In the genomic region with DNA sequence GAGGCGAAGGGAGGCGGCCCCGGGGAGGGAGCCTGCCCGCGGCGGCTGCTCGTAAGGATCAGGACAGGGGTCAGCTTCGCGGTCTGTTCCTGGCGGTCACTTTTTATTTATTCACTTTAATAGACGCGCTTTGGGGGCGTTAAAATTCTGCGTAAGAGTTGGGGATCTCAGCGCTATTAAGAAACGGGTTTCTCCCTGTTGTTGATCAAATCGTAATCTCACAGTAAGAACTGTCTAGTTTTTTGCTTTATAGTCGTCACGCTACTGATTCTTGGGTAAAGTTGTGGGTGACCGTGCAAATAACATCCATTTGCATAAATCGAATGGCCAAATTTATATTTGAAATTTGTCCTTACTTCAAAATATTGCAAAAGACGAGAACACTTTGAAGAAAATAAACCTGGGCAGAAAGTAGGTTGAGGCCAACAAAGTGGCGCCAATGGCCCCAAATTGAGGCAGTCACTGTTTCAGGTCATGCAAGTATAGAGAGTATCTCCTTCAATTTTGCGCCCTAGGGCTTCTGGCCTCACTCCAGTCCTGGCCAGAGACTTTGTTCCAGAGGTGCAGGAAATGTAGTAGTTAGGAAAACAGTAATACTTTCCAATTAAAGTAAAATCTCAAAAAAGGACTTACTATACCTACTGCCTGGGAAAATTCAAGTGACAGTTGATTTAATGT, we compare ENCODE assay signal across 8 cellular contexts. TPM values are rescaled to one million over a fixed set of nuclear protein-coding genes. Genes with fewer than 3 reads are reported as not detected.
DNase-seq lines count a peak whose midpoint lies in the region; FAIRE-seq and TF ChIP-seq lines count a peak whose summit lies in the region.

No MANE protein-coding gene starts in this region.

- no peak for FAIRE-seq in H1 (lab: Jason Lieb, UNC)

- H3K27ac ChIP-seq in H1 (ENCODE audit: low read depth, low read length): peak overlapping the region; percentile 78; the same call in 1 of the 2 replicates

- H3K4me3 ChIP-seq in H1 (ENCODE audit: extremely low read depth in 1 of 4, insufficient read depth in 2 of 4, low read depth in 3 of 4, low read length in 4 of 4) (peak overlapping the region; percentile 83 to 92 (median 87)), mucosa of stomach (ENCODE audit: low read length) (peak overlapping the region; percentile 72)

- no peak for TF ChIP-seq CTCF in H1 (IDR thresholded peaks at IDR 0.05; ENCODE audit: control extremely low read depth in 1 of 3, insufficient read depth in 1 of 3, low read depth in 1 of 3, low read length in 3 of 3)

- H2BK15ac ChIP-seq in H1 (ENCODE audit: low read length): no peak overlapping the region

- TF ChIP-seq EP300 in H1 (IDR thresholded peaks at IDR 0.05; ENCODE audit: borderline replicate concordance in 1 of 2, low read depth in 2 of 2, low read length in 2 of 2): no peak

- H3K4me1 Mint-ChIP-seq in T-helper 2 cell treated with Interferon-gamma antibody and Interleukin-4, amounts not matched to agents 5 μg/mL and 100 μg/mL, for 36 hours (ENCODE audit: low read depth): peaks cover 29% of the 10 kb centered on the region

- H3K9me3 Mint-ChIP-seq in T-helper 2 cell treated with Interferon-gamma antibody and Interleukin-4, amounts not matched to agents 5 μg/mL and 100 μg/mL, for 36 hours: no peaks in the 10 kb centered on the region

- peaks cover 3% of the 10 kb centered on the region for H3K27me3 Mint-ChIP-seq in T-helper 2 cell treated with Interferon-gamma antibody and Interleukin-4, amounts not matched to agents 5 μg/mL and 100 μg/mL, for 36 hours (ENCODE audit: low read depth)

- CTCF ChIA-PET in H1 (lab: Charles Lee; ENCODE audit: partially characterized antibody): interaction anchor here (1.9 to 2.0 kb wide), 2 partner anchors 11 to 47 kb away, joined by 5 to 11 read pairs; no protein-coding TSS in a partner anchor

- peak overlapping the region; percentile 91 for H3K4me3 Mint-ChIP-seq in T-helper 2 cell treated with Interferon-gamma antibody and Interleukin-4, amounts not matched to agents 5 μg/mL and 100 μg/mL, for 36 hours

- no peak overlapping the region for H3K23ac ChIP-seq in H1 (ENCODE audit: insufficient read length)

- H3K14ac ChIP-seq in H1 (ENCODE audit: insufficient read length): no peak overlapping the region

- H3K79me2 ChIP-seq in H1 (ENCODE audit: control insufficient read depth in 1 of 2, insufficient read depth in 2 of 2, low read length in 2 of 2): peaks cover 6 to 62% of the 10 kb centered on the region in 2 experiments

- H2BK120ac ChIP-seq in H1 (replicated peaks; ENCODE audit: low read depth, low read length): no peak overlapping the region

- H3K9ac ChIP-seq in H1 (replicated peaks in 1 of 4; ENCODE audit: extremely low read depth in 1 of 4, low read depth in 3 of 4, low read length in 3 of 4): peak overlapping the region; percentile 69 to 81 (median 74)
- H3K9ac ChIP-seq in mucosa of stomach (ENCODE audit: low read length): peak overlapping the region; percentile 86

- peaks cover 0 to 3% of the 10 kb centered on the region in 2 experiments; a peak in 1 of 4 replicates for H3K9me3 ChIP-seq in H1 (ENCODE audit: insufficient read depth in 2 of 2, low read depth in 1 of 2, low read length in 1 of 2)
- no peaks in the 10 kb centered on the region for H3K9me3 ChIP-seq in mucosa of stomach (ENCODE audit: control insufficient read depth, low read length)

- no peak overlapping the region for H3K18ac ChIP-seq in H1 (ENCODE audit: extremely low read depth, low read length)

- H2AFZ ChIP-seq in H1 (ENCODE audit: low read length): no peak overlapping the region

- no peak overlapping the region for H4K5ac ChIP-seq in H1 (ENCODE audit: insufficient read length, low read depth, low read length)

- no peaks in the 10 kb centered on the region for H3K79me1 ChIP-seq in H1 (ENCODE audit: low read depth, low read length)

- no peak overlapping the region for H4K91ac ChIP-seq in H1 (replicated peaks; ENCODE audit: insufficient read length, low read length)

- no peaks in the 10 kb centered on the region; the same call in 1 of the 2 replicates for H3K23me2 ChIP-seq in H1 (ENCODE audit: low read depth, low read length)

- peaks cover 0 to 10% (median 4%) of the 10 kb centered on the region in 4 experiments; a peak in 4 of 8 replicates for H3K36me3 ChIP-seq in H1 (ENCODE audit: control insufficient read depth in 2 of 4, insufficient read depth in 4 of 4, low read length in 3 of 4)
- no peaks in the 10 kb centered on the region for H3K36me3 ChIP-seq in mucosa of stomach (ENCODE audit: control insufficient read depth, insufficient read depth, low read length)

- H3K56ac ChIP-seq in H1 (replicated peaks; ENCODE audit: insufficient read length, low read depth, low read length): no peak overlapping the region

- 0 out of 2 replicates have a peak overlapping the region, but pooled peaks have one; percentile 8 for H2BK5ac ChIP-seq in H1 (ENCODE audit: low read depth, low read length)

- WGBS in H1 (ENCODE audit: extremely low coverage in 1 of 2, insufficient coverage in 1 of 2, insufficient read length in 1 of 2, insufficient replicate concordance in 2 of 2, low coverage in 1 of 2, low lambda C conversion rate in 2 of 2, missing lambda C conversion rate in 1 of 2), 2 experiments: 1% methylated on average over 24 of the region's 24 CpGs; no CpG with 5 or more reads in 1 of the 2 experiments

- POLR2A ChIA-PET in H1 (lab: Charles Lee; ENCODE audit: partially characterized antibody): interaction anchor here (0.7 to 3.4 kb wide), 9 partner anchors 9 to 63 kb away, joined by 3 to 18 read pairs (median 5); no protein-coding TSS in a partner anchor

- H3K27me3 ChIP-seq in H1 (replicated peaks in 1 of 4; ENCODE audit: control insufficient read depth in 3 of 4, extremely low read depth in 1 of 4, insufficient read depth in 3 of 4, low read length in 3 of 4) (no peaks in the 10 kb centered on the region), mucosa of stomach (ENCODE audit: control insufficient read depth, insufficient read depth, low read length) (no peaks in the 10 kb centered on the region)

- H3K36me3 Mint-ChIP-seq in T-helper 2 cell treated with Interferon-gamma antibody and Interleukin-4, amounts not matched to agents 5 μg/mL and 100 μg/mL, for 36 hours (ENCODE audit: low read depth): peaks cover 11% of the 10 kb centered on the region

- H3K4ac ChIP-seq in H1 (replicated peaks; ENCODE audit: insufficient read length, low read depth, low read length): no peak overlapping the region

- no peak for TF ChIP-seq POLR2A in H1 (IDR thresholded peaks at IDR 0.05; ENCODE audit: control extremely low read depth in 1 of 2, low read depth in 2 of 2, low read length in 2 of 2)

- H3K4me2 ChIP-seq in H1 (ENCODE audit: insufficient read depth in 1 of 2, low read depth in 2 of 2, low read length in 2 of 2): peak overlapping the region; percentile 70

- no peak overlapping the region for H2AK5ac ChIP-seq in H1 (ENCODE audit: low read depth, low read length)

- H4K20me1 ChIP-seq in H1 (replicated peaks in 1 of 2; ENCODE audit: control insufficient read depth in 1 of 2, insufficient read depth in 2 of 2, low read length in 2 of 2): peaks cover 0 to 3% of the 10 kb centered on the region in 2 experiments

- no peak overlapping the region for H2BK12ac ChIP-seq in H1 (ENCODE audit: low read depth, low read length)

- no peak overlapping the region for H2BK20ac ChIP-seq in H1 (ENCODE audit: low read length)

- DNase-seq in T-helper 2 cell treated with Interferon-gamma antibody and Interleukin-4, amounts not matched to agents 5 μg/mL and 100 μg/mL, for 36 hours (ENCODE audit: low spot score): no peak
- no peak for DNase-seq in T-helper 2 cell
- DNase-seq in RPMI7951 (ENCODE audit: low read depth): peak; percentile 74
- no peak for DNase-seq in H1 (ENCODE audit: low read depth in 1 of 2, low spot score in 2 of 2)
- no peak for DNase-seq in dedifferentiated amniotic fluid mesenchymal stem cell (ENCODE audit: extremely low spot score)
- DNase-seq in COR-L47 (lab: John Stamatoyannopoulos, UW): no peak
- DNase-seq in activated CD4-positive, CD25-positive, alpha-beta regulatory T cell (lab: John Stamatoyannopoulos, UW): no peak

- peak overlapping the region; percentile 92 for H3K27ac Mint-ChIP-seq in T-helper 2 cell treated with Interferon-gamma antibody and Interleukin-4, amounts not matched to agents 5 μg/mL and 100 μg/mL, for 36 hours

- TF ChIP-seq RAD21 in H1 (IDR thresholded peaks at IDR 0.05 in 1 of 2, conservative IDR thresholded peaks at IDR 0.05 in 1 of 2; ENCODE audit: low read depth in 2 of 2, low read length in 2 of 2): no peak

- H4K8ac ChIP-seq in H1 (ENCODE audit: extremely low read depth, insufficient read depth, low read length): no peak overlapping the region

- H3K4me1 ChIP-seq in H1 (replicated peaks in 1 of 4; ENCODE audit: control insufficient read depth in 3 of 4, insufficient read depth in 4 of 4, low read length in 3 of 4): peaks cover 0 to 3% (median 0%) of the 10 kb centered on the region in 4 experiments; a peak in 1 of 7 replicates
- H3K4me1 ChIP-seq in mucosa of stomach (ENCODE audit: control insufficient read depth, insufficient read depth, low read length): no peaks in the 10 kb centered on the region

TF ChIP-seq in H1, 55 proteins besides CTCF, POLR2A, EP300 and RAD21 (continues in another document):
- TF ChIP-seq KDM5A (IDR thresholded peaks at IDR 0.05; ENCODE audit: low read length) (peak; percentile 5; the same call in 1 of the 2 replicates), SUZ12 (IDR thresholded peaks at IDR 0.05; ENCODE audit: low read length) (no peak)

RNA-seq across cellular contexts. Expression of a gene that starts 1.0 kb away (rescaled TPM):
- total RNA-seq in RPMI7951 (2014; rRNA removed; shearing (Covaris generic)): 36.6 and 39.8 TPM in 2 replicates
- total RNA-seq in H1 (2021; fragmentation: NEBNext Ultra II Directional; extraction: Animal tissue kit (Norgen Biotek cat#: 25700)): 21.9 and 24.0 TPM in 2 replicates
- polyA plus RNA-seq in H1 (2011; rRNA removed): 4.5 and 7.3 TPM in 2 replicates
- 11.8 TPM for polyA plus RNA-seq in H1 (2011; cell fraction: cytosol; rRNA removed)
- 4.8 TPM for polyA plus RNA-seq in H1 (2011; cell fraction: nucleus; rRNA removed)
- 17.6 to 28.7 TPM (median 19.8 TPM) in 4 replicates for polyA plus RNA-seq in H1 (2012, experiment 1 of 2)
- polyA plus RNA-seq in H1 (2012, experiment 2 of 2): 3.6 TPM
- polyA plus RNA-seq in H1 (2013, experiment 1 of 2): 14.4 TPM
- 13.2 TPM for polyA plus RNA-seq in H1 (2013, experiment 2 of 2)
- polyA minus RNA-seq in H1 (2011; rRNA and poly(A)+ RNA removed): 16.9 and 21.0 TPM in 2 replicates
- polyA minus RNA-seq in H1 (2011; cell fraction: cytosol; rRNA and poly(A)+ RNA removed): 10.2 TPM
- polyA minus RNA-seq in H1 (2011; cell fraction: nucleus; rRNA and poly(A)+ RNA removed): 39.7 TPM

RNA-seq across cellular contexts. Expression of a gene that starts 40.9 kb away (rescaled TPM):
- not detected in 2 replicates for total RNA-seq in RPMI7951 (2014; rRNA removed; shearing (Covaris generic))
- total RNA-seq in H1 (2021; fragmentation: NEBNext Ultra II Directional; extraction: Animal tissue kit (Norgen Biotek cat#: 25700)): 0.09 TPM in 1 of 2 replicates, not detected in the other
- 0.03 and 0.06 TPM in 2 replicates for polyA plus RNA-seq in H1 (2011; rRNA removed)
- polyA plus RNA-seq in H1 (2011; cell fraction: cytosol; rRNA removed): 0.09 TPM
- polyA plus RNA-seq in H1 (2011; cell fraction: nucleus; rRNA removed): 0.06 TPM
- 0.11 to 0.39 TPM (median 0.13 TPM) in 4 replicates for polyA plus RNA-seq in H1 (2012, experiment 1 of 2)
- polyA plus RNA-seq in H1 (2012, experiment 2 of 2): not detected
- polyA plus RNA-seq in H1 (2013, experiment 1 of 2): 0.36 TPM
- 0.37 TPM for polyA plus RNA-seq in H1 (2013, experiment 2 of 2)
- 0.13 and 0.22 TPM in 2 replicates for polyA minus RNA-seq in H1 (2011; rRNA and poly(A)+ RNA removed)
- not detected for polyA minus RNA-seq in H1 (2011; cell fraction: cytosol; rRNA and poly(A)+ RNA removed)
- 0.30 TPM for polyA minus RNA-seq in H1 (2011; cell fraction: nucleus; rRNA and poly(A)+ RNA removed)
